18 cellular contexts compared by ENCODE assay signal in genomic region chr5:17370651-17371050, GRCh38.
"Had no signal": no experiment of that assay in that cellular context is flagged by ENCODE, and none has a peak within 500 bp of the region (broad histone marks: within the 10 kb centered on the region; RNA-seq: fewer than 3 reads in every experiment).

No MANE protein-coding gene starts in this region.

- H3K36me3 ChIP-seq: colonic mucosa, gastrocnemius medialis, left ventricle myocardium inferior, ovary, right atrium auricular region, tibial artery had no signal

- H3K36me3 Mint-ChIP-seq: immature natural killer cell; naive thymus-derived CD8-positive, alpha-beta T cell had no signal

- H3K9me3 ChIP-seq: colonic mucosa, gastrocnemius medialis, left ventricle myocardium inferior, ovary, right atrium auricular region, tibial artery had no signal

- ATAC-seq: gastrocnemius medialis; left cardiac atrium; naive thymus-derived CD8-positive, alpha-beta T cell; stimulated activated naive CD8-positive, alpha-beta T cell treated with anti-CD3 and anti-CD28 coated beads, Interleukin-15, Interleukin-2, amounts not matched to agents 100 U/mL and 50 U/mL, for 24 hours had no signal

- H3K27ac Mint-ChIP-seq: immature natural killer cell; naive thymus-derived CD8-positive, alpha-beta T cell had no signal

- DNase-seq: caudate nucleus; colonic mucosa; dermis blood vessel endothelial cell; gastrocnemius medialis; immature natural killer cell; kidney; left cardiac atrium; left ventricle myocardium inferior; mesendoderm; naive thymus-derived CD8-positive, alpha-beta T cell; ovary; small intestine; stimulated activated CD4-positive, alpha-beta T cell treated with anti-CD3 and anti-CD28 coated beads, Interleukin-12 subunit alpha, Interleukin-12 subunit beta, amount 100 ng/mL, for 4 hours; stimulated activated naive CD8-positive, alpha-beta T cell treated with anti-CD3 and anti-CD28 coated beads, Interleukin-15, Interleukin-2, amounts not matched to agents 100 U/mL and 50 U/mL, for 24 hours; tibial artery had no signal

- H3K9me3 Mint-ChIP-seq: neural crest cell had no signal

- H3K27me3 ChIP-seq: colonic mucosa, gastrocnemius medialis, ovary, right atrium auricular region had no signal

- H3K27me3 Mint-ChIP-seq: naive thymus-derived CD8-positive, alpha-beta T cell had no signal

- H3K4me3 Mint-ChIP-seq: immature natural killer cell; naive thymus-derived CD8-positive, alpha-beta T cell; neural crest cell had no signal

- H3K4me1 ChIP-seq: colonic mucosa, gastrocnemius medialis, left ventricle myocardium inferior, right atrium auricular region, tibial artery had no signal

- FAIRE-seq: kidney, small intestine had no signal

- H3K27ac ChIP-seq: colonic mucosa, gastrocnemius medialis, left ventricle myocardium inferior, ovary, right atrium auricular region, tibial artery had no signal

- H3K4me3 ChIP-seq: colonic mucosa, gastrocnemius medialis, left ventricle myocardium inferior, lung, ovary, right atrium auricular region, tibial artery had no signal

- H3K4me1 Mint-ChIP-seq: immature natural killer cell; naive thymus-derived CD8-positive, alpha-beta T cell had no signal
